In the genomic region with DNA sequence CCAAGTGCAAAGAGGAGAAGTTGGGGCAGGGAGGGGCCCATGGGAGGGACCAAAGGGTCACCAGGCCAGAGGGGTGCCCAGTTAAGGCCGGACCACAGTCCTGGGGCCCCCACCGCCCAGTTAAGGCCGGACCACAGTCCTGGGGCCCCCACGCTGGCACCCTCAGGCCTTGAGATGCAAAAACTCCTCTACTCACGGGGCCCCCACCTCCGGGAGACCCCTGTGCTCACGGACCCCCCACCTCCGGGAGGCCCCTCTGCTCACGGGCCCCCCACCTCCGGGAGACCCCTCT, we compare ENCODE assay signal across 35 cellular contexts. TPM values are rescaled to one million over a fixed set of nuclear protein-coding genes. Genes with fewer than 3 reads are reported as not detected.
"Had no signal": no experiment of that assay in that cellular context is flagged by ENCODE, and none has a peak within 500 bp of the region (broad histone marks: within the 10 kb centered on the region; RNA-seq: fewer than 3 reads in every experiment).

No MANE protein-coding gene starts in this region.

- H3K9me3 Mint-ChIP-seq: activated naive CD4-positive, alpha-beta T cell treated with anti-CD3 and anti-CD28 coated beads, Interleukin-2, amount 10 ng/mL, durations not matched to agents 7 days and 5 days; activated naive CD8-positive, alpha-beta T cell treated with anti-CD3 and anti-CD28 coated beads, Interleukin-2, amount 10 ng/mL, durations not matched to agents 7 days and 5 days; activated T-cell treated with anti-CD3 and anti-CD28 coated beads, Interleukin-2, amount 50 U/mL, for 24 hours; central memory CD8-positive, alpha-beta T cell; natural killer cell treated with Interleukin-12 subunit alpha and Interleukin-12 subunit beta and Interleukin-15 and Interleukin-18, amount 100 ng/mL, for 72 hours; stimulated activated memory B cell treated with anti-CD40 and anti-IgM and Interleukin-4, amounts not matched to agents 10 μg/mL and 1 μg/mL and 100 μg/mL, for 72 hours; T-helper 1 cell treated with Interleukin-12 subunit alpha and Interleukin-12 subunit beta and Interleukin-4 antibody, amounts not matched to agents 30 μg/mL and 1 μg/mL, for 36 hours had no signal

- H3K9me3 ChIP-seq: gastrocnemius medialis, left ventricle myocardium inferior, mucosa of descending colon, pancreas, prostate gland, stomach, tibial artery had no signal

- H3K36me3 ChIP-seq: breast epithelium, gastrocnemius medialis, left ventricle myocardium inferior, pancreas, prostate gland, stomach, tibial artery had no signal

- H3K4me1 ChIP-seq: gastrocnemius medialis, pancreas, prostate gland had no signal

- H3K79me2 ChIP-seq: hepatocyte had no signal

- H3K27me3 ChIP-seq: hepatocyte had no signal

- DNase-seq: activated CD4-positive, alpha-beta T cell treated with anti-CD3 and anti-CD28 coated beads for 48 hours; activated CD4-positive, alpha-beta T cell treated with anti-CD3 and anti-CD28 coated beads, Interleukin-2, amount 50 U/mL, for 48 hours; activated CD8-positive, alpha-beta memory T cell treated with anti-CD3 and anti-CD28 coated beads, Interleukin-2, amount 50 U/mL, for 48 hours; activated gamma-delta T cell; activated naive CD4-positive, alpha-beta T cell treated with anti-CD3 and anti-CD28 coated beads, Interleukin-2, amount 10 ng/mL, durations not matched to agents 7 days and 5 days; activated naive CD8-positive, alpha-beta T cell treated with anti-CD3 and anti-CD28 coated beads, Interleukin-2, amount 10 ng/mL, durations not matched to agents 7 days and 5 days; activated T-cell treated with anti-CD3 and anti-CD28 coated beads, Interleukin-2, amount 50 U/mL, for 24 hours; dermis blood vessel endothelial cell; effector CD8-positive, alpha-beta T cell; erythroblast; gastrocnemius medialis; islet precursor cell; left ventricle myocardium inferior; mucosa of descending colon; pancreas; stimulated activated CD4-positive, alpha-beta T cell treated with anti-CD3 and anti-CD28 coated beads, Interleukin-1b, Interleukin-23, amount 100 ng/mL, for 48 hours; stimulated activated CD4-positive, alpha-beta T cell treated with anti-CD3 and anti-CD28 coated beads, Interleukin-4, amount 100 ng/mL, for 4 hours; stimulated activated CD8-positive, alpha-beta memory T cell treated with anti-CD3 and anti-CD28 coated beads, Interleukin-4, amount 100 ng/mL, for 48 hours; stomach; SW 1271; T-helper 9 cell; tibial artery had no signal

- H3K4me2 ChIP-seq: hepatocyte, smooth muscle cell had no signal

- H3K27ac Mint-ChIP-seq: activated naive CD4-positive, alpha-beta T cell treated with anti-CD3 and anti-CD28 coated beads, Interleukin-2, amount 10 ng/mL, durations not matched to agents 7 days and 5 days; activated naive CD8-positive, alpha-beta T cell treated with anti-CD3 and anti-CD28 coated beads, Interleukin-2, amount 10 ng/mL, durations not matched to agents 7 days and 5 days; activated T-cell treated with anti-CD3 and anti-CD28 coated beads, Interleukin-2, amount 50 U/mL, for 24 hours; natural killer cell treated with Interleukin-12 subunit alpha and Interleukin-12 subunit beta and Interleukin-15 and Interleukin-18, amount 100 ng/mL, for 72 hours; stimulated activated memory B cell treated with anti-CD40 and anti-IgM and Interleukin-4, amounts not matched to agents 10 μg/mL and 1 μg/mL and 100 μg/mL, for 72 hours; T-helper 1 cell treated with Interleukin-12 subunit alpha and Interleukin-12 subunit beta and Interleukin-4 antibody, amounts not matched to agents 30 μg/mL and 1 μg/mL, for 36 hours had no signal

- ATAC-seq: activated CD4-positive, CD25-positive, alpha-beta regulatory T cell treated with anti-CD3 and anti-CD28 coated beads, Interleukin-2, amount 50 U/mL, for 24 hours; gastrocnemius medialis; mucosa of descending colon; natural killer cell treated with Interleukin-12 subunit alpha and Interleukin-12 subunit beta and Interleukin-15 and Interleukin-18, amount 100 ng/mL, for 72 hours; pancreas; stimulated activated memory B cell treated with anti-CD40 and anti-IgM and Interleukin-4, amounts not matched to agents 10 μg/mL and 1 μg/mL and 100 μg/mL, for 72 hours had no signal

- H3K4me3 ChIP-seq: breast epithelium, gastrocnemius medialis, hepatocyte, left ventricle myocardium inferior, lung, mucosa of descending colon, pancreas, prostate gland, smooth muscle cell, stomach, tibial artery had no signal

- H3K4me1 Mint-ChIP-seq: activated naive CD4-positive, alpha-beta T cell treated with anti-CD3 and anti-CD28 coated beads, Interleukin-2, amount 10 ng/mL, durations not matched to agents 7 days and 5 days; activated naive CD8-positive, alpha-beta T cell treated with anti-CD3 and anti-CD28 coated beads, Interleukin-2, amount 10 ng/mL, durations not matched to agents 7 days and 5 days; central memory CD8-positive, alpha-beta T cell had no signal

- H2AFZ ChIP-seq: hepatocyte had no signal

- H3K4me3 Mint-ChIP-seq: activated naive CD4-positive, alpha-beta T cell treated with anti-CD3 and anti-CD28 coated beads, Interleukin-2, amount 10 ng/mL, durations not matched to agents 7 days and 5 days; activated naive CD8-positive, alpha-beta T cell treated with anti-CD3 and anti-CD28 coated beads, Interleukin-2, amount 10 ng/mL, durations not matched to agents 7 days and 5 days; activated T-cell treated with anti-CD3 and anti-CD28 coated beads, Interleukin-2, amount 50 U/mL, for 24 hours; central memory CD8-positive, alpha-beta T cell; natural killer cell treated with Interleukin-12 subunit alpha and Interleukin-12 subunit beta and Interleukin-15 and Interleukin-18, amount 100 ng/mL, for 72 hours; stimulated activated memory B cell treated with anti-CD40 and anti-IgM and Interleukin-4, amounts not matched to agents 10 μg/mL and 1 μg/mL and 100 μg/mL, for 72 hours; T-helper 1 cell treated with Interleukin-12 subunit alpha and Interleukin-12 subunit beta and Interleukin-4 antibody, amounts not matched to agents 30 μg/mL and 1 μg/mL, for 36 hours had no signal

- H3K36me3 Mint-ChIP-seq: activated naive CD4-positive, alpha-beta T cell treated with anti-CD3 and anti-CD28 coated beads, Interleukin-2, amount 10 ng/mL, durations not matched to agents 7 days and 5 days; activated naive CD8-positive, alpha-beta T cell treated with anti-CD3 and anti-CD28 coated beads, Interleukin-2, amount 10 ng/mL, durations not matched to agents 7 days and 5 days; natural killer cell treated with Interleukin-12 subunit alpha and Interleukin-12 subunit beta and Interleukin-15 and Interleukin-18, amount 100 ng/mL, for 72 hours; stimulated activated memory B cell treated with anti-CD40 and anti-IgM and Interleukin-4, amounts not matched to agents 10 μg/mL and 1 μg/mL and 100 μg/mL, for 72 hours had no signal

- H3K27ac ChIP-seq: breast epithelium, gastrocnemius medialis, hepatocyte, left ventricle myocardium inferior, pancreas, prostate gland, stomach, tibial artery had no signal

RNA-seq across cellular contexts. Expression of gene KCNQ2, which starts 16.9 kb away (rescaled TPM):
- total RNA-seq: breast epithelium; dermis blood vessel endothelial cell; gastrocnemius medialis; mesenteric fat pad; myocyte; natural killer cell treated with Interleukin-12 subunit alpha and Interleukin-12 subunit beta and Interleukin-15 and Interleukin-18, amount 100 ng/mL, for 72 hours; ureter had no signal
